In the genomic region with DNA sequence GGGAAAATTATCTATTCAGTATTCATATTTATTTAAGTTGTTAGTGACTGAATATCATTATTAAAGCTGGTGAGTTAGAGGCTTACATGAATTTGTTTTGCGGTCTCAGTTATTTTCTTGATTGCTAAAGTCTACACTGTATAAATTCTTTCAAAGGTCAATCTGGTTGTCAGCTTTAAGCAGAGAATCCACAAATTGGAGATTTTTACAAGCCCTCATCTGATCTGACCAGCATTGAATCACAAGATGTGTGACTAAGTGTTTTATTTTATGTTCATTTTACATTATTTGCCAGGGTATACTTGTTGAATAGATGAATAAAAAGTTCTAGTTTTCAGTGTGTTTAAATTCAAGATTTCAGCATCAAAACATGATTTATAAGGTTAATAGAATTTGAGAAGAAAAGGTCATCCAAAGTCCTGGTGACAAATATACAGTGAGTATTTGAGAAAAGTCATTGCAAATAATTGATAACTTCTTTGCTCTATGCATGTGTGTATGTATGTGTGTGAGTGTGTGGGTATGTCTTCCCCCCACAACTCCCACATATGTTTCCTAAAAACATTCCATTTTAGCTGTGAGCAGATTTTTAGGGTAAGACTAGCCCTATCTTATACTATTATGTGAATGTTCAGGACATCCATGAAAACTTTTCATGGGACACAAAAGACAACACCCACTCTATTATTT, we compare ENCODE assay signal across 19 cellular contexts. TPM values are rescaled to one million over a fixed set of nuclear protein-coding genes. Genes with fewer than 3 reads are reported as not detected.
DNase-seq lines count a peak whose midpoint lies in the region; ATAC-seq and TF ChIP-seq lines count a peak whose summit lies in the region.
"Had no signal": no experiment of that assay in that cellular context is flagged by ENCODE, and none has a peak within 500 bp of the region (broad histone marks: within the 10 kb centered on the region; RNA-seq: fewer than 3 reads in every experiment).

No MANE protein-coding gene starts in this region.

- no peak for TF ChIP-seq POLR2A in GM18505 (IDR thresholded peaks at IDR 0.05; ENCODE audit: borderline replicate concordance, extremely low read depth, insufficient read depth, insufficient read length)

- no peak overlapping the region for H3K9ac ChIP-seq in endodermal cell (ENCODE audit: extremely low read depth, low read length, poor library complexity, severe bottlenecking)

- H3K4me1 ChIP-seq in endodermal cell (ENCODE audit: control insufficient read depth, insufficient read depth, low read length), result peaks cover 6% of the 10 kb centered on the region

- H3K4me3 Mint-ChIP-seq in endodermal cell, result no peak overlapping the region
- H3K4me3 Mint-ChIP-seq in nephron progenitor cell, result no peak overlapping the region
- H3K4me3 Mint-ChIP-seq: activated naive CD8-positive, alpha-beta T cell; activated T-cell treated with anti-CD3 and anti-CD28 coated beads, Interleukin-2, amount 50 U/mL, for 24 hours; IgD-negative memory B cell had no signal

- TF ChIP-seq CTCF in AG10803 (conservative IDR thresholded peaks at IDR 0.05; ENCODE audit: low read length), result no peak
- TF ChIP-seq CTCF in endodermal cell (conservative IDR thresholded peaks at IDR 0.05), result no peak
- no peak for TF ChIP-seq CTCF in nephron progenitor cell (IDR thresholded peaks at IDR 0.05)

- no peaks in the 10 kb centered on the region for H3K9me3 Mint-ChIP-seq in endodermal cell
- no peaks in the 10 kb centered on the region for H3K9me3 Mint-ChIP-seq in nephron progenitor cell
- H3K9me3 Mint-ChIP-seq: activated T-cell treated with anti-CD3 and anti-CD28 coated beads, Interleukin-2, amount 50 U/mL, for 24 hours; IgD-negative memory B cell had no signal

- peak; percentile 38 for DNase-seq in AG10803 (ENCODE audit: low read depth)
- peak; percentile 34 for DNase-seq in LoVo (ENCODE audit: low spot score)
- DNase-seq in endodermal cell, result no peak
- no peak for DNase-seq in nephron progenitor cell
- DNase-seq in MV-4-11 (lab: John Stamatoyannopoulos, UW), result no peak
- no peak for DNase-seq in activated CD4-positive, alpha-beta T cell treated with anti-CD3 and anti-CD28 coated beads, Interleukin-2, amount 50 U/mL, for 1 hour
- DNase-seq: activated CD4-positive, alpha-beta T cell treated with anti-CD3 and anti-CD28 coated beads, Interleukin-2, amount 50 U/mL, for 48 hours; activated T-cell treated with anti-CD3 and anti-CD28 coated beads, Interleukin-2, amount 50 U/mL, for 24 hours; caudate nucleus; head of caudate nucleus; islet precursor cell; mesendoderm; substantia nigra had no signal

- no peak overlapping the region for H3K27ac ChIP-seq in endodermal cell (ENCODE audit: low read depth, low read length)
- H3K27ac ChIP-seq: neutrophil had no signal

- no peaks in the 10 kb centered on the region for H3K27me3 ChIP-seq in endodermal cell (ENCODE audit: control insufficient read depth, insufficient read depth, low read length, poor library complexity, severe bottlenecking)

- WGBS in endodermal cell (ENCODE audit: insufficient coverage in 1 of 2, insufficient read length in 1 of 2), 2 experiments, result 88 to 100% methylated on average over 1 of the region's 1 CpG

- H3K36me3 ChIP-seq in endodermal cell (ENCODE audit: control insufficient read depth, insufficient read depth, low read length), result no peaks in the 10 kb centered on the region
- H3K36me3 ChIP-seq: neutrophil had no signal

- H3K4me3 ChIP-seq in AG10803 (ENCODE audit: low read length), result no peak overlapping the region
- peak overlapping the region; percentile 19 for H3K4me3 ChIP-seq in endodermal cell (ENCODE audit: low read length)

- H3K36me3 Mint-ChIP-seq in endodermal cell (ENCODE audit: low read depth), result no peaks in the 10 kb centered on the region
- H3K36me3 Mint-ChIP-seq in nephron progenitor cell (ENCODE audit: low read depth), result no peaks in the 10 kb centered on the region
- H3K36me3 Mint-ChIP-seq: activated naive CD8-positive, alpha-beta T cell; IgD-negative memory B cell had no signal

- ATAC-seq in GM21737 (IDR thresholded peaks at IDR 0.05; ENCODE audit: unreplicated experiment) (no peak), GM18505 (IDR thresholded peaks at IDR 0.05; ENCODE audit: unreplicated experiment) (no peak)
- ATAC-seq: sciatic nerve had no signal

- H3K27ac Mint-ChIP-seq in endodermal cell (peak overlapping the region; percentile 4), nephron progenitor cell (peak overlapping the region; percentile 26)
- H3K27ac Mint-ChIP-seq: activated naive CD8-positive, alpha-beta T cell; activated T-cell treated with anti-CD3 and anti-CD28 coated beads, Interleukin-2, amount 50 U/mL, for 24 hours; IgD-negative memory B cell had no signal

- no peaks in the 10 kb centered on the region for H3K9me3 ChIP-seq in endodermal cell (ENCODE audit: control insufficient read depth, low read length)
- H3K9me3 ChIP-seq: neutrophil had no signal

- H3K27me3 Mint-ChIP-seq in endodermal cell (ENCODE audit: insufficient read depth) (no peaks in the 10 kb centered on the region), nephron progenitor cell (ENCODE audit: low read depth, poor library complexity) (peaks cover 4% of the 10 kb centered on the region)
- H3K27me3 Mint-ChIP-seq: activated naive CD8-positive, alpha-beta T cell; activated T-cell treated with anti-CD3 and anti-CD28 coated beads, Interleukin-2, amount 50 U/mL, for 24 hours; IgD-negative memory B cell had no signal

- H3K4me1 Mint-ChIP-seq in endodermal cell (peaks cover 28% of the 10 kb centered on the region), nephron progenitor cell (peaks cover 66% of the 10 kb centered on the region)

RNA-seq across cellular contexts. Expression of a gene that starts 4.4 kb away (rescaled TPM):
- 10 to 100 TPM; 43.5 to 72.8 TPM for total RNA-seq in endodermal cell
- polyA plus RNA-seq in endodermal cell (2013, experiment 1 of 2), result 36.0 TPM
- 34.7 TPM for polyA plus RNA-seq in endodermal cell (2013, experiment 2 of 2)

Comparison
In these comparisons a context has a peak if more than half of its experiments do, and no peak if none do; other contexts are left out.
1. DNase-seq: peak in AG10803 (single experiment) and LoVo (single experiment); none in endodermal cell (single experiment), nephron progenitor cell (single experiment), MV-4-11 (single experiment) and activated CD4-positive, alpha-beta T cell treated with anti-CD3 and anti-CD28 coated beads, Interleukin-2, amount 50 U/mL, for 1 hour (single experiment).